In genomic region chr16:12141073-12141472, GRCh38 we compare ENCODE assay signal across 16 cellular contexts.
DNase-seq lines count a peak whose midpoint lies in the region; ATAC-seq and TF ChIP-seq lines count a peak whose summit lies in the region.
"Had no signal": no experiment of that assay in that cellular context is flagged by ENCODE, and none has a peak within 500 bp of the region (broad histone marks: within the 10 kb centered on the region; RNA-seq: fewer than 3 reads in every experiment).

No MANE protein-coding gene starts in this region.

- H3K79me2 ChIP-seq in GM23248 (ENCODE audit: insufficient read depth), result no peaks in the 10 kb centered on the region

- H3K27ac ChIP-seq in GM23248, result no peak overlapping the region
- no peak overlapping the region for H3K27ac ChIP-seq in uterus
- H3K27ac ChIP-seq: A549 had no signal

- H3K36me3 Mint-ChIP-seq in activated T-cell treated with anti-CD3 and anti-CD28 coated beads, Interleukin-2, amount 50 U/mL, for 72 hours (ENCODE audit: insufficient read depth in 2 of 2), result no peaks in the 10 kb centered on the region
- H3K36me3 Mint-ChIP-seq in activated T-cell treated with anti-CD3 and anti-CD28 coated beads, Interleukin-2, amount 50 U/mL, for 24 hours (ENCODE audit: low read depth), result peaks cover 31% of the 10 kb centered on the region
- peaks cover 15% of the 10 kb centered on the region for H3K36me3 Mint-ChIP-seq in activated T-helper 17 cell treated with anti-CD3 and anti-CD28 coated beads, Interleukin-2, amount 50 U/mL, for 72 hours (ENCODE audit: low read depth)

- H3K27me3 Mint-ChIP-seq in activated T-cell treated with anti-CD3 and anti-CD28 coated beads, Interleukin-2, amount 50 U/mL, for 72 hours (ENCODE audit: low read depth), result no peaks in the 10 kb centered on the region
- no peaks in the 10 kb centered on the region for H3K27me3 Mint-ChIP-seq in activated T-cell treated with anti-CD3 and anti-CD28 coated beads, Interleukin-2, amount 50 U/mL, for 24 hours
- H3K27me3 Mint-ChIP-seq in activated T-helper 17 cell treated with anti-CD3 and anti-CD28 coated beads, Interleukin-2, amount 50 U/mL, for 72 hours, result no peaks in the 10 kb centered on the region

- H3F3A ChIP-seq in GM23248 (ENCODE audit: insufficient read depth), result no peaks in the 10 kb centered on the region

- no peak overlapping the region for H3K4me3 Mint-ChIP-seq in activated T-cell treated with anti-CD3 and anti-CD28 coated beads, Interleukin-2, amount 50 U/mL, for 72 hours
- no peak overlapping the region for H3K4me3 Mint-ChIP-seq in activated T-cell treated with anti-CD3 and anti-CD28 coated beads, Interleukin-2, amount 50 U/mL, for 24 hours
- H3K4me3 Mint-ChIP-seq in activated T-helper 17 cell treated with anti-CD3 and anti-CD28 coated beads, Interleukin-2, amount 50 U/mL, for 72 hours, result no peak overlapping the region

- TF ChIP-seq CTCF in uterus (IDR thresholded peaks at IDR 0.05), result no peak

- WGBS in GM23248 (ENCODE audit: low coverage in 1 of 2, low lambda C conversion rate in 2 of 2, missing lambda C conversion rate in 2 of 2), 2 experiments, result 75 to 83% methylated on average over 4 of the region's 4 CpGs

- H3K9me2 ChIP-seq in GM23248 (ENCODE audit: insufficient read depth), result no peaks in the 10 kb centered on the region

- DNase-seq in activated T-cell treated with anti-CD3 and anti-CD28 coated beads, Interleukin-2, amount 50 U/mL, for 72 hours, result no peak
- no peak for DNase-seq in activated T-cell treated with anti-CD3 and anti-CD28 coated beads, Interleukin-2, amount 50 U/mL, for 24 hours
- DNase-seq in GM23248, result peak; percentile 26
- DNase-seq in posterior vena cava (ENCODE audit: low spot score), result peak; percentile 7
- no peak for DNase-seq in retina
- DNase-seq in uterus, result no peak
- DNase-seq in RPMI8226, result no peak
- DNase-seq: Caco-2, MV-4-11, NCI-H1436, NCI-H2029 treated with DMSO at 0.1 percent for 48 hours, NCI-H510A had no signal

- H2AFZ ChIP-seq in GM23248, result no peak overlapping the region

- no peak for TF ChIP-seq POLR2A in uterus (IDR thresholded peaks at IDR 0.05)

- H3K4me2 ChIP-seq in GM23248 (ENCODE audit: unreplicated experiment), result no peak overlapping the region
- H3K4me2 ChIP-seq: A549 had no signal

- 0 out of 2 replicates have a peak, but pooled peaks cover 3% of the 10 kb centered on the region for H3K36me3 ChIP-seq in GM23248 (ENCODE audit: low read depth)
- no peaks in the 10 kb centered on the region for H3K36me3 ChIP-seq in uterus
- H3K36me3 ChIP-seq: HAP-1 had no signal

- H3K4me1 ChIP-seq in GM23248 (ENCODE audit: insufficient read depth), result no peaks in the 10 kb centered on the region; the same call in 1 of the 2 replicates
- H3K4me1 ChIP-seq in uterus, result no peaks in the 10 kb centered on the region
- H3K4me1 ChIP-seq: Caco-2, HAP-1 had no signal

- intact Hi-C loops in posterior vena cava (cut with DNase I) (no loop called here), uterus (cut with DNase I; ENCODE audit: low total_unique reads) (no loop called here)

- peak; percentile 47 to 54 for ATAC-seq in activated T-cell treated with anti-CD3 and anti-CD28 coated beads, Interleukin-2, amount 50 U/mL, for 72 hours (replicated peaks in 1 of 2)
- peak; percentile 86 for ATAC-seq in activated T-helper 17 cell treated with anti-CD3 and anti-CD28 coated beads, Interleukin-2, amount 50 U/mL, for 72 hours (replicated peaks)
- ATAC-seq: A549, GM12878 had no signal

- H3K9me3 Mint-ChIP-seq in activated T-cell treated with anti-CD3 and anti-CD28 coated beads, Interleukin-2, amount 50 U/mL, for 72 hours, result no peaks in the 10 kb centered on the region
- H3K9me3 Mint-ChIP-seq in activated T-cell treated with anti-CD3 and anti-CD28 coated beads, Interleukin-2, amount 50 U/mL, for 24 hours, result no peaks in the 10 kb centered on the region
- H3K9me3 Mint-ChIP-seq in activated T-helper 17 cell treated with anti-CD3 and anti-CD28 coated beads, Interleukin-2, amount 50 U/mL, for 72 hours, result no peaks in the 10 kb centered on the region

- H3K4me3 ChIP-seq in GM23248 (no peak overlapping the region), uterus (no peak overlapping the region)
- H3K4me3 ChIP-seq: A549, GM12878, HAP-1 had no signal

- in situ Hi-C loops in GM23248 (cut with MboI), result no loop called here

- no peak overlapping the region for H3K9ac ChIP-seq in GM23248

- H3K27me3 ChIP-seq in GM23248 (replicated peaks; ENCODE audit: insufficient read depth), result no peaks in the 10 kb centered on the region
- H3K27me3 ChIP-seq in uterus, result no peaks in the 10 kb centered on the region

- H3K4me1 Mint-ChIP-seq in activated T-cell treated with anti-CD3 and anti-CD28 coated beads, Interleukin-2, amount 50 U/mL, for 72 hours (ENCODE audit: low read depth), result peaks cover 5% of the 10 kb centered on the region
- H3K4me1 Mint-ChIP-seq in activated T-cell treated with anti-CD3 and anti-CD28 coated beads, Interleukin-2, amount 50 U/mL, for 24 hours (ENCODE audit: low read depth), result peaks cover 9% of the 10 kb centered on the region
- H3K4me1 Mint-ChIP-seq in activated T-helper 17 cell treated with anti-CD3 and anti-CD28 coated beads, Interleukin-2, amount 50 U/mL, for 72 hours, result peaks cover 3% of the 10 kb centered on the region

- no peak overlapping the region for H3K27ac Mint-ChIP-seq in activated T-cell treated with anti-CD3 and anti-CD28 coated beads, Interleukin-2, amount 50 U/mL, for 72 hours
- no peak overlapping the region for H3K27ac Mint-ChIP-seq in activated T-cell treated with anti-CD3 and anti-CD28 coated beads, Interleukin-2, amount 50 U/mL, for 24 hours
- no peak overlapping the region for H3K27ac Mint-ChIP-seq in activated T-helper 17 cell treated with anti-CD3 and anti-CD28 coated beads, Interleukin-2, amount 50 U/mL, for 72 hours

- H3K9me3 ChIP-seq in GM23248 (ENCODE audit: low read depth) (no peaks in the 10 kb centered on the region), uterus (no peaks in the 10 kb centered on the region)
- H3K9me3 ChIP-seq: A549, Caco-2, HAP-1 had no signal

- H4K20me1 ChIP-seq in GM23248 (ENCODE audit: insufficient read depth), result no peaks in the 10 kb centered on the region

Comparison
In these comparisons a context has a peak if more than half of its experiments do, and no peak if none do; other contexts are left out.
1. DNase-seq: peak in GM23248 (single experiment) and posterior vena cava (single experiment); none in activated T-cell treated with anti-CD3 and anti-CD28 coated beads, Interleukin-2, amount 50 U/mL, for 72 hours (0 of 2), activated T-cell treated with anti-CD3 and anti-CD28 coated beads, Interleukin-2, amount 50 U/mL, for 24 hours (single experiment), retina (single experiment), uterus (0 of 2) and RPMI8226 (single experiment).